In genomic region chr4:145525291-145525740, GRCh38 we compare ENCODE assay signal across 1 cellular context.
TF ChIP-seq lines count a peak whose summit lies in the region.

No MANE protein-coding gene starts in this region.

TF ChIP-seq in GM12878, 131 proteins besides CTCF, POLR2A, EP300 and RAD21:
- TF ChIP-seq GATAD2B (conservative IDR thresholded peaks at IDR 0.05; ENCODE audit: low read depth) (no peak), FOXM1 (IDR thresholded peaks at IDR 0.05; ENCODE audit: low read depth, low read length) (no peak), SREBF2 (IDR thresholded peaks at IDR 0.05; ENCODE audit: low read length) (no peak), GABPA (IDR thresholded peaks at IDR 0.05; ENCODE audit: low read depth) (no peak), JUNB (IDR thresholded peaks at IDR 0.05) (no peak), CHD2 (IDR thresholded peaks at IDR 0.05; ENCODE audit: borderline replicate concordance, low read depth, low read length) (no peak), NFIC (IDR thresholded peaks at IDR 0.05; ENCODE audit: low read depth, low read length) (no peak), MEF2B (IDR thresholded peaks at IDR 0.05; ENCODE audit: partially characterized antibody, poor library complexity, severe bottlenecking) (no peak), MYC (IDR thresholded peaks at IDR 0.05; ENCODE audit: insufficient read depth, insufficient read length, insufficient replicate concordance, low read length, severe bottlenecking) (no peak), LARP7 (IDR thresholded peaks at IDR 0.05) (no peak), NR2C2 (IDR thresholded peaks at IDR 0.05; ENCODE audit: borderline replicate concordance, control insufficient read depth, insufficient read length, low read depth) (no peak)
- TF ChIP-seq, protein P1, sequence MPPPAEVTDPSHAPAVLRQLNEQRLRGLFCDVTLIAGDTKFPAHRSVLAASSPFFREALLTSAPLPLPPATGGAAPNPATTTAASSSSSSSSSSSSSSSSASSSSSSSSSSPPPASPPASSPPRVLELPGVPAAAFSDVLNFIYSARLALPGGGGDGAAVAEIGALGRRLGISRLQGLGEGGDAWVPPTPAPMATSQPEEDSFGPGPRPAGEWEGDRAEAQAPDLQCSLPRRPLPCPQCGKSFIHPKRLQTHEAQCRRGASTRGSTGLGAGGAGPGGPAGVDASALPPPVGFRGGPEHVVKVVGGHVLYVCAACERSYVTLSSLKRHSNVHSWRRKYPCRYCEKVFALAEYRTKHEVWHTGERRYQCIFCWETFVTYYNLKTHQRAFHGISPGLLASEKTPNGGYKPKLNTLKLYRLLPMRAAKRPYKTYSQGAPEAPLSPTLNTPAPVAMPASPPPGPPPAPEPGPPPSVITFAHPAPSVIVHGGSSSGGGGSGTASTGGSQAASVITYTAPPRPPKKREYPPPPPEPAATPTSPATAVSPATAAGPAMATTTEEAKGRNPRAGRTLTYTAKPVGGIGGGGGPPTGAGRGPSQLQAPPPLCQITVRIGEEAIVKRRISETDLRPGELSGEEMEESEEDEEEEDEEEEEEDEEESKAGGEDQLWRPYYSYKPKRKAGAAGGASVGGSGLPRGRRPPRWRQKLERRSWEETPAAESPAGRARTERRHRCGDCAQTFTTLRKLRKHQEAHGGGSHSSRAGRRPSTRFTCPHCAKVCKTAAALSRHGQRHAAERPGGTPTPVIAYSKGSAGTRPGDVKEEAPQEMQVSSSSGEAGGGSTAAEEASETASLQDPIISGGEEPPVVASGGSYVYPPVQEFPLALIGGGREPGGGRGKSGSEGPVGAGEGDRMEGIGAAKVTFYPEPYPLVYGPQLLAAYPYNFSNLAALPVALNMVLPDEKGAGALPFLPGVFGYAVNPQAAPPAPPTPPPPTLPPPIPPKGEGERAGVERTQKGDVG (CRISPR knock-in tag; IDR thresholded peaks at IDR 0.05) = no peak
- TF ChIP-seq, protein P2, sequence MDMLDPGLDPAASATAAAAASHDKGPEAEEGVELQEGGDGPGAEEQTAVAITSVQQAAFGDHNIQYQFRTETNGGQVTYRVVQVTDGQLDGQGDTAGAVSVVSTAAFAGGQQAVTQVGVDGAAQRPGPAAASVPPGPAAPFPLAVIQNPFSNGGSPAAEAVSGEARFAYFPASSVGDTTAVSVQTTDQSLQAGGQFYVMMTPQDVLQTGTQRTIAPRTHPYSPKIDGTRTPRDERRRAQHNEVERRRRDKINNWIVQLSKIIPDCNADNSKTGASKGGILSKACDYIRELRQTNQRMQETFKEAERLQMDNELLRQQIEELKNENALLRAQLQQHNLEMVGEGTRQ (IDR thresholded peaks at IDR 0.05; ENCODE audit: borderline replicate concordance, low read depth, low read length) = no peak
- TF ChIP-seq, protein P3, sequence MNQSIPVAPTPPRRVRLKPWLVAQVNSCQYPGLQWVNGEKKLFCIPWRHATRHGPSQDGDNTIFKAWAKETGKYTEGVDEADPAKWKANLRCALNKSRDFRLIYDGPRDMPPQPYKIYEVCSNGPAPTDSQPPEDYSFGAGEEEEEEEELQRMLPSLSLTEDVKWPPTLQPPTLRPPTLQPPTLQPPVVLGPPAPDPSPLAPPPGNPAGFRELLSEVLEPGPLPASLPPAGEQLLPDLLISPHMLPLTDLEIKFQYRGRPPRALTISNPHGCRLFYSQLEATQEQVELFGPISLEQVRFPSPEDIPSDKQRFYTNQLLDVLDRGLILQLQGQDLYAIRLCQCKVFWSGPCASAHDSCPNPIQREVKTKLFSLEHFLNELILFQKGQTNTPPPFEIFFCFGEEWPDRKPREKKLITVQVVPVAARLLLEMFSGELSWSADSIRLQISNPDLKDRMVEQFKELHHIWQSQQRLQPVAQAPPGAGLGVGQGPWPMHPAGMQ (IDR thresholded peaks at IDR 0.05; ENCODE audit: borderline replicate concordance) = no peak
- TF ChIP-seq, protein P4, sequence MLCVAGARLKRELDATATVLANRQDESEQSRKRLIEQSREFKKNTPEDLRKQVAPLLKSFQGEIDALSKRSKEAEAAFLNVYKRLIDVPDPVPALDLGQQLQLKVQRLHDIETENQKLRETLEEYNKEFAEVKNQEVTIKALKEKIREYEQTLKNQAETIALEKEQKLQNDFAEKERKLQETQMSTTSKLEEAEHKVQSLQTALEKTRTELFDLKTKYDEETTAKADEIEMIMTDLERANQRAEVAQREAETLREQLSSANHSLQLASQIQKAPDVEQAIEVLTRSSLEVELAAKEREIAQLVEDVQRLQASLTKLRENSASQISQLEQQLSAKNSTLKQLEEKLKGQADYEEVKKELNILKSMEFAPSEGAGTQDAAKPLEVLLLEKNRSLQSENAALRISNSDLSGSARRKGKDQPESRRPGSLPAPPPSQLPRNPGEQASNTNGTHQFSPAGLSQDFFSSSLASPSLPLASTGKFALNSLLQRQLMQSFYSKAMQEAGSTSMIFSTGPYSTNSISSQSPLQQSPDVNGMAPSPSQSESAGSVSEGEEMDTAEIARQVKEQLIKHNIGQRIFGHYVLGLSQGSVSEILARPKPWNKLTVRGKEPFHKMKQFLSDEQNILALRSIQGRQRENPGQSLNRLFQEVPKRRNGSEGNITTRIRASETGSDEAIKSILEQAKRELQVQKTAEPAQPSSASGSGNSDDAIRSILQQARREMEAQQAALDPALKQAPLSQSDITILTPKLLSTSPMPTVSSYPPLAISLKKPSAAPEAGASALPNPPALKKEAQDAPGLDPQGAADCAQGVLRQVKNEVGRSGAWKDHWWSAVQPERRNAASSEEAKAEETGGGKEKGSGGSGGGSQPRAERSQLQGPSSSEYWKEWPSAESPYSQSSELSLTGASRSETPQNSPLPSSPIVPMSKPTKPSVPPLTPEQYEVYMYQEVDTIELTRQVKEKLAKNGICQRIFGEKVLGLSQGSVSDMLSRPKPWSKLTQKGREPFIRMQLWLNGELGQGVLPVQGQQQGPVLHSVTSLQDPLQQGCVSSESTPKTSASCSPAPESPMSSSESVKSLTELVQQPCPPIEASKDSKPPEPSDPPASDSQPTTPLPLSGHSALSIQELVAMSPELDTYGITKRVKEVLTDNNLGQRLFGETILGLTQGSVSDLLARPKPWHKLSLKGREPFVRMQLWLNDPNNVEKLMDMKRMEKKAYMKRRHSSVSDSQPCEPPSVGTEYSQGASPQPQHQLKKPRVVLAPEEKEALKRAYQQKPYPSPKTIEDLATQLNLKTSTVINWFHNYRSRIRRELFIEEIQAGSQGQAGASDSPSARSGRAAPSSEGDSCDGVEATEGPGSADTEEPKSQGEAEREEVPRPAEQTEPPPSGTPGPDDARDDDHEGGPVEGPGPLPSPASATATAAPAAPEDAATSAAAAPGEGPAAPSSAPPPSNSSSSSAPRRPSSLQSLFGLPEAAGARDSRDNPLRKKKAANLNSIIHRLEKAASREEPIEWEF (IDR thresholded peaks at IDR 0.05; ENCODE audit: insufficient replicate concordance, low read depth, low read length) = no peak
TF ChIP-seq in GM12878: peak in this region for 0.
